ENCODE assay signal across 18 cellular contexts in genomic region chr1:50667710-50668356, GRCh38.
DNase-seq lines count a peak whose midpoint lies in the region; ATAC-seq and TF ChIP-seq lines count a peak whose summit lies in the region.
"Had no signal": no experiment of that assay in that cellular context is flagged by ENCODE, and none has a peak within 500 bp of the region (broad histone marks: within the 10 kb centered on the region; RNA-seq: fewer than 3 reads in every experiment).

No MANE protein-coding gene starts in this region.

- H3K27me3 ChIP-seq in brain microvascular endothelial cell (replicated peaks): no peaks in the 10 kb centered on the region
- no peaks in the 10 kb centered on the region for H3K27me3 ChIP-seq in CD8-positive, alpha-beta memory T cell (ENCODE audit: insufficient read depth, low read length, poor library complexity, severe bottlenecking)
- H3K27me3 ChIP-seq: cardiac muscle cell, gastroesophageal sphincter, right atrium auricular region, SJSA1 had no signal

- TF ChIP-seq CTCF in brain microvascular endothelial cell (IDR thresholded peaks at IDR 0.05; ENCODE audit: low read depth, low read length, missing control alignments): no peak

- H3K4me3 ChIP-seq in brain microvascular endothelial cell (ENCODE audit: low read depth, low read length): no peak overlapping the region
- H3K4me3 ChIP-seq in CD8-positive, alpha-beta memory T cell (ENCODE audit: low read length): no peak overlapping the region
- H3K4me3 ChIP-seq: cardiac muscle cell, gastroesophageal sphincter, right atrium auricular region, SJSA1, thoracic aorta had no signal

- no peak overlapping the region for H3K27ac ChIP-seq in brain microvascular endothelial cell
- no peak overlapping the region for H3K27ac ChIP-seq in CD8-positive, alpha-beta memory T cell (ENCODE audit: low read depth, low read length)
- H3K27ac ChIP-seq: cardiac muscle cell, gastroesophageal sphincter, right atrium auricular region, SJSA1, thoracic aorta had no signal

- no peaks in the 10 kb centered on the region for H3K9me3 ChIP-seq in CD8-positive, alpha-beta memory T cell (ENCODE audit: low read length)
- H3K9me3 ChIP-seq: gastroesophageal sphincter, right atrium auricular region, SJSA1, thoracic aorta had no signal

- no peaks in the 10 kb centered on the region for H3K27me3 Mint-ChIP-seq in CD8-positive, alpha-beta memory T cell
- H3K27me3 Mint-ChIP-seq: activated CD4-positive, alpha-beta T cell treated with anti-CD3 and anti-CD28 coated beads, Interleukin-2, amount 10 ng/mL, durations not matched to agents 7 days and 5 days; activated naive CD4-positive, alpha-beta T cell treated with anti-CD3 and anti-CD28 coated beads, Interleukin-2, amount 50 U/mL, for 24 hours had no signal

- POLR2A ChIA-PET in CD8-positive, alpha-beta memory T cell (lab: Charles Lee): no interaction called here

- no peaks in the 10 kb centered on the region for H3K4me1 Mint-ChIP-seq in CD8-positive, alpha-beta memory T cell
- H3K4me1 Mint-ChIP-seq: activated CD4-positive, alpha-beta T cell treated with anti-CD3 and anti-CD28 coated beads, Interleukin-2, amount 10 ng/mL, durations not matched to agents 7 days and 5 days; activated naive CD4-positive, alpha-beta T cell treated with anti-CD3 and anti-CD28 coated beads, Interleukin-2, amount 50 U/mL, for 24 hours had no signal

- H3K4me3 Mint-ChIP-seq in CD8-positive, alpha-beta memory T cell: no peak overlapping the region
- H3K4me3 Mint-ChIP-seq: activated CD4-positive, alpha-beta T cell treated with anti-CD3 and anti-CD28 coated beads, Interleukin-2, amount 10 ng/mL, durations not matched to agents 7 days and 5 days; activated naive CD4-positive, alpha-beta T cell treated with anti-CD3 and anti-CD28 coated beads, Interleukin-2, amount 50 U/mL, for 24 hours had no signal

- no peaks in the 10 kb centered on the region for H3K4me1 ChIP-seq in CD8-positive, alpha-beta memory T cell (ENCODE audit: insufficient read depth, low read length)

- in situ Hi-C loops in brain microvascular endothelial cell (cut with HindIII; ENCODE audit: low pct_ligation_motif_present, low sequenced_read_pairs): no loop called here

- H3K36me3 ChIP-seq in brain microvascular endothelial cell (replicated peaks): no peaks in the 10 kb centered on the region
- no peaks in the 10 kb centered on the region for H3K36me3 ChIP-seq in CD8-positive, alpha-beta memory T cell (ENCODE audit: insufficient read depth, low read length)
- H3K36me3 ChIP-seq: cardiac muscle cell, right atrium auricular region, SJSA1, thoracic aorta had no signal

- ATAC-seq in HG03342 (IDR thresholded peaks at IDR 0.05; ENCODE audit: unreplicated experiment) (no peak), GM19395 (IDR thresholded peaks at IDR 0.05; ENCODE audit: unreplicated experiment) (no peak)
- ATAC-seq: gastroesophageal sphincter had no signal

- CTCF ChIA-PET in CD8-positive, alpha-beta memory T cell (lab: Charles Lee): no interaction called here

- H3K27ac Mint-ChIP-seq in CD8-positive, alpha-beta memory T cell: peak overlapping the region in 1 of 8 donors; percentile 79
- H3K27ac Mint-ChIP-seq: activated CD4-positive, alpha-beta T cell treated with anti-CD3 and anti-CD28 coated beads, Interleukin-2, amount 10 ng/mL, durations not matched to agents 7 days and 5 days; activated naive CD4-positive, alpha-beta T cell treated with anti-CD3 and anti-CD28 coated beads, Interleukin-2, amount 50 U/mL, for 24 hours had no signal

- DNase-seq in LHCN-M2 (ENCODE audit: low read depth) (peak; percentile 9), brain microvascular endothelial cell (peak; percentile 35), iris pigment epithelial cell (ENCODE audit: low read depth) (peak; percentile 14), smooth muscle cell of the brain vasculature (ENCODE audit: low read depth, low spot score) (peak; percentile 64)
- no peak for DNase-seq in CD8-positive, alpha-beta memory T cell
- no peak for DNase-seq in activated CD4-positive, alpha-beta T cell treated with anti-CD3 and anti-CD28 coated beads, Interleukin-2, amount 50 U/mL, for 1 hour
- DNase-seq: activated CD4-positive, alpha-beta T cell treated with anti-CD3 and anti-CD28 coated beads, Interleukin-2, amount 10 ng/mL, durations not matched to agents 7 days and 5 days; mammary epithelial cell; NCI-H1694 treated with DMSO at 0.1 percent for 48 hours; stimulated activated CD4-positive, alpha-beta T cell treated with anti-CD3 and anti-CD28 coated beads, Interleukin-1b, Interleukin-23, amount 100 ng/mL, for 48 hours had no signal

- H3K9me3 Mint-ChIP-seq in CD8-positive, alpha-beta memory T cell: no peaks in the 10 kb centered on the region
- H3K9me3 Mint-ChIP-seq: activated CD4-positive, alpha-beta T cell treated with anti-CD3 and anti-CD28 coated beads, Interleukin-2, amount 10 ng/mL, durations not matched to agents 7 days and 5 days; activated naive CD4-positive, alpha-beta T cell treated with anti-CD3 and anti-CD28 coated beads, Interleukin-2, amount 50 U/mL, for 24 hours had no signal

- peaks cover 0 to 6% (median 4%) of the 10 kb centered on the region in 3 donors for H3K36me3 Mint-ChIP-seq in CD8-positive, alpha-beta memory T cell

Comparison
In these comparisons a context has a peak if more than half of its experiments do, and no peak if none do; other contexts are left out.
1. DNase-seq: peak in LHCN-M2 (single experiment), brain microvascular endothelial cell (single experiment), iris pigment epithelial cell (single experiment) and smooth muscle cell of the brain vasculature (single experiment); none in CD8-positive, alpha-beta memory T cell (0 of 5) and activated CD4-positive, alpha-beta T cell treated with anti-CD3 and anti-CD28 coated beads, Interleukin-2, amount 50 U/mL, for 1 hour (single experiment).